ENCODE assay signal across 8 cellular contexts in the genomic region with DNA sequence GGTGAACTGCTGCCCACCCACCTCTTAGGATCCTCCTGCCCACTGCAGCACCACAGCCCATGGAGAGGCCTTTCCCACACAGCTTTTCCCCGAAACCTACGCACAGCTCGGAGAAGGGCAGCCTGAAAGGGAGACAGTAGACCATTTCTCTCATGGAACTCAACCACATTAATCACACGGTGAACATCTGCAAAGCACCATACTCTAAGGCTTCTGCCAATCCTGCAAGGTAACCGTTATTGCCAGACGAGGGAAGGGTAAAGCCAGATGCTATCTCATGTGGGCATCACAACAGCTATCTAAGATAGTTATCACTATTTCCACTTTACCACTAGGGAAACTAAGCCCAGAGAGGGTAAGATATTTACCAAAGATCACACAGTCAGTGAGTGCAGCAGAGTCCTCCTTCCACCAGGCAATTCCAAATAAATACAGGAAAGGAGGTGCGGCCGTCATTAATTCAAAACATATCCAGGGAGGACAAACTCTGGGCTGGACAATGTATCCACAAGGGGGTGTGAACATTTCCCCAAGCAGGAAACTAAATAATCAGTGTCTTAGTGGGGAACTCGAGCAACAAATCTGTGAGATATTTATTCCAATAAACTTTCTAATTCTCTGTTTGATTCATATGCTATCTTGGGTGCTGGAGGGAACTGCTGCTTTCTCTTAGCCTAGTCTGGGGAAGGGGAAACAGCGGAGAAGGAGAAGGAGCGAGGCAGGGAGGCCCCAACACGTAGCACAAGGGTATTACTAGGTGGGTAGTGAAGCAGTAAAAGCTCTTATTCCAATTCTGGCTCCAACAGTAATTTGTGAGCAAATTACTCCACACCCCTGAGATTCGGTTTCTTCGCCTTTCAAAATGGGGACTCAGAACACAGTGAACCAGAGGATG. TPM values are rescaled to one million over a fixed set of nuclear protein-coding genes. Genes with fewer than 3 reads are reported as not detected.
DNase-seq lines count a peak whose midpoint lies in the region; ATAC-seq and TF ChIP-seq lines count a peak whose summit lies in the region.

No MANE protein-coding gene starts in this region.

- H3K36me3 ChIP-seq in lung (ENCODE audit: control insufficient read depth in 2 of 2, insufficient read depth in 2 of 2, low read length in 2 of 2) (peaks cover under 1% of the 10 kb centered on the region in 2 donors), aorta (ENCODE audit: control insufficient read depth in 1 of 2, insufficient read depth in 2 of 2, low read length in 1 of 2) (no peaks in the 10 kb centered on the region)

- peak overlapping the region; percentile 91 for H3K27ac Mint-ChIP-seq in stimulated activated naive CD8-positive, alpha-beta T cell treated with anti-CD3 and anti-CD28 coated beads, Interleukin-15, Interleukin-2, amounts not matched to agents 100 ng/mL and 50 ng/mL, for 24 hours

- DNase-seq in stimulated activated naive CD8-positive, alpha-beta T cell treated with anti-CD3 and anti-CD28 coated beads, Interleukin-15, Interleukin-2, amounts not matched to agents 100 U/mL and 50 U/mL, for 24 hours: no peak
- DNase-seq in astrocyte of the spinal cord (ENCODE audit: low read depth, low spot score) (no peak), lung (ENCODE audit: low spot score) (no peak), aorta (no peak), NCI-H1436 (lab: John Stamatoyannopoulos, UW) (no peak), GM20000 (ENCODE audit: low spot score) (no peak)

- H3K4me3 ChIP-seq in astrocyte of the spinal cord (ENCODE audit: low read depth, low read length) (peak overlapping the region; percentile 78), lung (peak overlapping the region; percentile 43), aorta (ENCODE audit: low read length in 2 of 2) (peak overlapping the region; percentile 63 to 86)

- H3K27me3 ChIP-seq in lung (ENCODE audit: control insufficient read depth, insufficient read depth) (no peaks in the 10 kb centered on the region), aorta (ENCODE audit: control insufficient read depth in 1 of 2, insufficient read depth in 2 of 2, low read length in 1 of 2) (no peaks in the 10 kb centered on the region)

- H3K27ac ChIP-seq in lung (ENCODE audit: low read depth in 1 of 2, low read length in 1 of 2): peak overlapping the region; percentile 21 to 50
- H3K27ac ChIP-seq in aorta (ENCODE audit: low read depth in 1 of 2, low read length in 2 of 2): peak overlapping the region in 1 of 2 donors; percentile 45

- in situ Hi-C loops in astrocyte of the spinal cord (cut with HindIII; ENCODE audit: low sequenced_read_pairs): no loop called here

- no peaks in the 10 kb centered on the region for H3K27me3 Mint-ChIP-seq in stimulated activated naive CD8-positive, alpha-beta T cell treated with anti-CD3 and anti-CD28 coated beads, Interleukin-15, Interleukin-2, amounts not matched to agents 100 ng/mL and 50 ng/mL, for 24 hours

- no peak for ATAC-seq in stimulated activated naive CD8-positive, alpha-beta T cell treated with anti-CD3 and anti-CD28 coated beads, Interleukin-15, Interleukin-2, amounts not matched to agents 100 U/mL and 50 U/mL, for 24 hours
- ATAC-seq in lung (ENCODE audit: insufficient read depth, low FRiP score) (no peak), aorta (ENCODE audit: low FRiP score) (no peak), HG03025 (IDR thresholded peaks at IDR 0.05; ENCODE audit: low FRiP score, unreplicated experiment) (no peak)

- H3K4me1 Mint-ChIP-seq in stimulated activated naive CD8-positive, alpha-beta T cell treated with anti-CD3 and anti-CD28 coated beads, Interleukin-15, Interleukin-2, amounts not matched to agents 100 ng/mL and 50 ng/mL, for 24 hours (ENCODE audit: low read depth): peaks cover 57% of the 10 kb centered on the region

- WGBS in lung, 2 donors: 43 to 47% methylated on average over 14 of the region's 14 CpGs
- WGBS in aorta, 2 donors: 43 to 44% methylated on average over 14 of the region's 14 CpGs

- peaks cover 9 to 13% of the 10 kb centered on the region in 2 donors for H3K4me1 ChIP-seq in lung (ENCODE audit: control insufficient read depth in 2 of 2, insufficient read depth in 2 of 2, low read length in 2 of 2)
- H3K4me1 ChIP-seq in aorta (ENCODE audit: control insufficient read depth in 1 of 2, insufficient read depth in 2 of 2, low read length in 2 of 2): peaks cover 0 to 2% of the 10 kb centered on the region in 2 donors

- peaks cover 42% of the 10 kb centered on the region for H3K36me3 Mint-ChIP-seq in stimulated activated naive CD8-positive, alpha-beta T cell treated with anti-CD3 and anti-CD28 coated beads, Interleukin-15, Interleukin-2, amounts not matched to agents 100 ng/mL and 50 ng/mL, for 24 hours (ENCODE audit: low read depth)

- H3K9me3 ChIP-seq in lung (ENCODE audit: control insufficient read depth in 2 of 2, insufficient read depth in 1 of 2, low read length in 1 of 2) (no peaks in the 10 kb centered on the region), aorta (ENCODE audit: control insufficient read depth, low read length) (no peaks in the 10 kb centered on the region)

- peak overlapping the region; percentile 95 for H3K4me3 Mint-ChIP-seq in stimulated activated naive CD8-positive, alpha-beta T cell treated with anti-CD3 and anti-CD28 coated beads, Interleukin-15, Interleukin-2, amounts not matched to agents 100 ng/mL and 50 ng/mL, for 24 hours

- intact Hi-C loops in aorta (cut with DNase I): loop anchor here (2.0 to 10.0 kb wide), 5 partner anchors 71 to 228 kb away; a partner anchor contains a TSS

- TF ChIP-seq CTCF in astrocyte of the spinal cord (IDR thresholded peaks at IDR 0.05; ENCODE audit: low read depth, low read length) (no peak), lung (IDR thresholded peaks at IDR 0.05; ENCODE audit: control extremely low read depth, extremely low read depth) (no peak), GM20000 (IDR thresholded peaks at IDR 0.05; ENCODE audit: extremely low read depth, missing control alignments) (no peak)

- no peaks in the 10 kb centered on the region for H3K9me3 Mint-ChIP-seq in stimulated activated naive CD8-positive, alpha-beta T cell treated with anti-CD3 and anti-CD28 coated beads, Interleukin-15, Interleukin-2, amounts not matched to agents 100 ng/mL and 50 ng/mL, for 24 hours

RNA-seq across cellular contexts. Expression of a gene that starts 0.7 kb away (rescaled TPM):
- total RNA-seq in lung (10 to 100 TPM in 1 of 2 donors, 1 to 10 TPM in 1; 6.9 to 10.7 TPM), aorta (1 to 10 TPM; 5.7 to 7.0 TPM)
- polyA plus RNA-seq in lung (1 to 10 TPM; 6.5 to 9.5 TPM), aorta (10 to 100 TPM in 1 of 2 donors, 1 to 10 TPM in 1; 7.5 to 10.3 TPM)

RNA-seq across cellular contexts. Expression of a gene that starts 0.9 kb away (rescaled TPM):
- 10 to 100 TPM; 27.1 to 40.0 TPM for total RNA-seq in lung
- 10 to 100 TPM; 30.6 to 33.4 TPM for polyA plus RNA-seq in lung
- 10 to 100 TPM; 43.1 to 48.4 TPM for total RNA-seq in aorta
- 10 to 100 TPM in 1 of 2 donors, 1 to 10 TPM in 1; 7.8 to 20.3 TPM for polyA plus RNA-seq in aorta
